In genomic region chr16:74450236-74450635, GRCh38 we compare ENCODE assay signal across 12 cellular contexts. TPM values are rescaled to one million over a fixed set of nuclear protein-coding genes. Genes with fewer than 3 reads are reported as not detected.
A peak's percentile ranks its signal among the peaks of the same experiment; 100 is the strongest.
DNase-seq lines count a peak whose midpoint lies in the region; ATAC-seq, FAIRE-seq and TF ChIP-seq lines count a peak whose summit lies in the region.
"Had no signal": no experiment of that assay in that cellular context is flagged by ENCODE, and none has a peak within 500 bp of the region (broad histone marks: within the 10 kb centered on the region; RNA-seq: fewer than 3 reads in every experiment).

No MANE protein-coding gene starts in this region.

- no peak overlapping the region for H3K4me2 ChIP-seq in HepG2 (ENCODE audit: low read depth, low read length)
- no peak overlapping the region for H3K4me2 ChIP-seq in fibroblast of lung (ENCODE audit: extremely low read depth, insufficient read depth, low read length)

- TF ChIP-seq CTCF in right lobe of liver (IDR thresholded peaks at IDR 0.05) (no peak), HepG2 (CRISPR knock-in tag; IDR thresholded peaks at IDR 0.05) (no peak), fibroblast of lung (conservative IDR thresholded peaks at IDR 0.05 in 1 of 2, IDR thresholded peaks at IDR 0.05 in 1 of 2; ENCODE audit: low read depth in 1 of 2, low read length in 2 of 2) (no peak), psoas muscle (IDR thresholded peaks at IDR 0.05) (no peak), GM10266 (IDR thresholded peaks at IDR 0.05; ENCODE audit: control insufficient read depth, insufficient read depth, low read depth, missing control alignments) (no peak)

- TF ChIP-seq RAD21 in HepG2 (CRISPR knock-in tag; IDR thresholded peaks at IDR 0.05), result no peak

- TF ChIP-seq EP300 in HepG2 (IDR thresholded peaks at IDR 0.05; ENCODE audit: low read depth in 2 of 2, low read length in 2 of 2), result no peak
- TF ChIP-seq EP300 in HepG2 (CRISPR knock-in tag; IDR thresholded peaks at IDR 0.05; ENCODE audit: borderline replicate concordance), result no peak

- TF ChIP-seq POLR2A in right lobe of liver (IDR thresholded peaks at IDR 0.05), result no peak
- no peak for TF ChIP-seq POLR2A in HepG2 (IDR thresholded peaks at IDR 0.05; ENCODE audit: insufficient read depth in 1 of 2, low read depth in 2 of 2, low read length in 2 of 2)
- no peak for TF ChIP-seq POLR2A in GM12891 (IDR thresholded peaks at IDR 0.05; ENCODE audit: low read depth, low read length)

- H3K36me3 ChIP-seq in right lobe of liver (peaks cover 0 to 44% (median 15%) of the 10 kb centered on the region in 4 donors), HepG2 (replicated peaks in 1 of 2; ENCODE audit: control insufficient read depth in 1 of 2, insufficient read depth in 2 of 2, low read length in 2 of 2) (peaks cover 12 to 30% of the 10 kb centered on the region in 2 experiments), fibroblast of lung (ENCODE audit: control insufficient read depth, insufficient read depth, low read length) (peaks cover 9% of the 10 kb centered on the region), psoas muscle (ENCODE audit: insufficient read depth in 1 of 2, low read depth in 1 of 2) (peaks cover 5 to 84% of the 10 kb centered on the region in 2 donors)

- WGBS in right lobe of liver (ENCODE audit: insufficient coverage, low coverage, low lambda C conversion rate, missing lambda C conversion rate), result 86% methylated on average over 3 of the region's 3 CpGs
- WGBS in HepG2 (ENCODE audit: low lambda C conversion rate), result 93% methylated on average over 3 of the region's 3 CpGs
- WGBS in psoas muscle, 3 donors, result 86 to 100% (median 86%) methylated on average over 3 of the region's 3 CpGs

- H4K20me1 ChIP-seq in HepG2 (ENCODE audit: insufficient read depth, low read length) (no peaks in the 10 kb centered on the region), fibroblast of lung (ENCODE audit: control insufficient read depth, extremely low read depth, insufficient read depth, low read length) (no peaks in the 10 kb centered on the region)

- no peak for ATAC-seq in right lobe of liver
- ATAC-seq in HepG2, result no peak
- ATAC-seq in psoas muscle, result no peak
- ATAC-seq in GM19467 (IDR thresholded peaks at IDR 0.05; ENCODE audit: unreplicated experiment), result no peak

- H3K9ac ChIP-seq in HepG2 (ENCODE audit: insufficient read depth, low read depth, low read length), result no peak overlapping the region
- no peak overlapping the region for H3K9ac ChIP-seq in fibroblast of lung (ENCODE audit: insufficient read depth, low read length)

- no peaks in the 10 kb centered on the region for H3K79me2 ChIP-seq in HepG2 (ENCODE audit: insufficient read depth, low read length)
- no peaks in the 10 kb centered on the region for H3K79me2 ChIP-seq in fibroblast of lung (ENCODE audit: control insufficient read depth, insufficient read depth, low read length)

- H3K27me3 ChIP-seq in right lobe of liver (no peaks in the 10 kb centered on the region), HepG2 (ENCODE audit: control insufficient read depth in 1 of 2, insufficient read depth in 2 of 2, low read length in 2 of 2) (no peaks in the 10 kb centered on the region), fibroblast of lung (ENCODE audit: control insufficient read depth, insufficient read depth, low read length) (no peaks in the 10 kb centered on the region), psoas muscle (ENCODE audit: insufficient read depth in 3 of 3, low read length in 2 of 3) (no peaks in the 10 kb centered on the region)

- H2AFZ ChIP-seq in HepG2 (ENCODE audit: low read length) (no peak overlapping the region), fibroblast of lung (ENCODE audit: low read length) (no peak overlapping the region)

- no peak for FAIRE-seq in HepG2 (lab: Jason Lieb, UNC)
- no peak for FAIRE-seq in GM12891 (lab: Jason Lieb, UNC)

- H3K4me1 ChIP-seq in right lobe of liver, result peaks cover 0 to 5% (median 0%) of the 10 kb centered on the region in 4 donors
- H3K4me1 ChIP-seq in HepG2 (ENCODE audit: insufficient read depth, low read length), result peaks cover 20% of the 10 kb centered on the region
- peaks cover 10% of the 10 kb centered on the region for H3K4me1 ChIP-seq in fibroblast of lung (ENCODE audit: control insufficient read depth, extremely low read depth, insufficient read depth, low read length)
- peaks cover 5% of the 10 kb centered on the region for H3K4me1 ChIP-seq in psoas muscle

- H3K9me3 ChIP-seq in right lobe of liver (no peaks in the 10 kb centered on the region), HepG2 (ENCODE audit: low read length) (no peaks in the 10 kb centered on the region), fibroblast of lung (ENCODE audit: control insufficient read depth, insufficient read depth, low read depth, low read length) (no peaks in the 10 kb centered on the region), psoas muscle (no peaks in the 10 kb centered on the region)
- H3K9me3 ChIP-seq: mucosa of descending colon had no signal

- no TSS peak for BruUV-seq in HepG2 (replicated peaks; lab: Mats Ljungman, UMichigan)

- CTCF ChIA-PET in HepG2 (lab: Yijun Ruan, JAX; ENCODE audit: low intra/inter-chr PET ratio, low total read pairs), result no interaction called here

- in situ Hi-C loops in HepG2 (cut with HindIII; ENCODE audit: extremely low pct_ligation_motif_present, low pct_unique_long_range_greater_than_20kb), result no loop called here

- DNase-seq in right lobe of liver (no peak), HepG2 (ENCODE audit: low spot score) (no peak), fibroblast of lung (ENCODE audit: low read depth in 2 of 2) (peak in 1 of 2 donors; percentile 28), psoas muscle (no peak), GM12891 (ENCODE audit: insufficient read length, low spot score) (no peak), GM10266 (ENCODE audit: extremely low spot score) (no peak), RPMI8226 (no peak)
- DNase-seq: amygdala, mucosa of descending colon, NCI-H1105 treated with DMSO at 0.1 percent for 48 hours, NCI-H526 treated with DMSO at 0.1 percent for 48 hours had no signal

- H3K27ac ChIP-seq in right lobe of liver, result peak overlapping the region; percentile 32 to 39 (median 35)
- no peak overlapping the region for H3K27ac ChIP-seq in HepG2 (ENCODE audit: extremely low read length, insufficient read depth, low read length)
- H3K27ac ChIP-seq in fibroblast of lung (ENCODE audit: insufficient read depth, low read length), result peak overlapping the region; percentile 58
- H3K27ac ChIP-seq in psoas muscle, result peak overlapping the region; percentile 64

- intact Hi-C loops in right lobe of liver (cut with DNase I), result loop anchor here in 1 of 2 donors (10.0 kb wide), 1 partner anchor 175 kb away; no protein-coding TSS in a partner anchor
- intact Hi-C loops in HepG2 (cut with micrococcal nuclease; ENCODE audit: unreplicated experiment), result no loop called here
- intact Hi-C loops in psoas muscle (cut with DNase I), result no loop called here

- POLR2A ChIA-PET in HepG2 (lab: Yijun Ruan, JAX), result no interaction called here

- H3K4me3 ChIP-seq in right lobe of liver (no peak overlapping the region), HepG2 (replicated peaks in 1 of 3; ENCODE audit: insufficient read depth in 1 of 3, low read depth in 2 of 3, low read length in 3 of 3) (no peak overlapping the region), fibroblast of lung (replicated peaks in 1 of 4; ENCODE audit: control extremely low read depth in 1 of 4, insufficient read depth in 1 of 4, low read depth in 3 of 4, low read length in 4 of 4) (no peak overlapping the region), psoas muscle (no peak overlapping the region)
- H3K4me3 ChIP-seq: mucosa of descending colon had no signal

TF ChIP-seq in HepG2, 621 proteins besides CTCF, POLR2A, EP300 and RAD21:
- TF ChIP-seq SIX4 (CRISPR knock-in tag; IDR thresholded peaks at IDR 0.05), result no peak

TF ChIP-seq in GM12891, 5 proteins besides CTCF, POLR2A, EP300 and RAD21:
- no peak for TF ChIP-seq SPI1 (IDR thresholded peaks at IDR 0.05; ENCODE audit: low read depth, low read length)
- no peak for TF ChIP-seq POU2F2 (IDR thresholded peaks at IDR 0.05; ENCODE audit: low read depth, low read length)
- TF ChIP-seq TAF1 (IDR thresholded peaks at IDR 0.05; ENCODE audit: low read depth, low read length), result no peak
- no peak for TF ChIP-seq POLR2AphosphoS5 (IDR thresholded peaks at IDR 0.05; ENCODE audit: low read depth, low read length)
- TF ChIP-seq PAX5 (IDR thresholded peaks at IDR 0.05; ENCODE audit: insufficient read depth, low read length, severe bottlenecking), result no peak

RNA-seq across cellular contexts. Expression of gene CLEC18B, which starts 29.0 kb away (rescaled TPM):
- under 1 TPM in 3 of 6 experiments, not detected in 3; 0.64 to 0.75 (median 0.71) TPM for total RNA-seq in right lobe of liver
- 0.31 TPM in 1 of 2 replicates, not detected in the other for total RNA-seq in HepG2 (2016; rRNA removed; fragmentation: Illumina TruSeq; extraction: Trizol)
- total RNA-seq in HepG2 (2016; cell fraction: cytosol; rRNA removed; fragmentation: Illumina TruSeq; extraction: Trizol; ENCODE audit: low read depth), result not detected in 2 replicates
- total RNA-seq in HepG2 (2016; cell fraction: insoluble cytoplasmic fraction; rRNA removed; fragmentation: Illumina TruSeq; extraction: Trizol), result not detected in 2 replicates
- not detected in 2 replicates for total RNA-seq in HepG2 (2016; cell fraction: membrane; rRNA removed; fragmentation: Illumina TruSeq; extraction: Trizol)
- total RNA-seq in HepG2 (2016; cell fraction: nucleus; rRNA removed; fragmentation: Illumina TruSeq; extraction: Trizol), result not detected in 2 replicates
- polyA plus RNA-seq in HepG2 (2011; rRNA removed), result 0.54 and 1.1 TPM in 2 replicates
- 0.15 and 0.23 TPM in 2 replicates for polyA plus RNA-seq in HepG2 (2011; cell fraction: cytosol; rRNA removed)
- 4.7 and 5.2 TPM in 2 replicates for polyA plus RNA-seq in HepG2 (2011; cell fraction: nucleus; rRNA removed)
- 0.76 and 1.5 TPM in 2 replicates for polyA plus RNA-seq in HepG2 (2012)
- polyA plus RNA-seq in HepG2 (2016; cell fraction: cytosol; fragmentation: Illumina TruSeq; extraction: Trizol; ENCODE audit: low read depth), result not detected in 2 replicates
- 0.15 TPM in 1 of 2 replicates, not detected in the other for polyA plus RNA-seq in HepG2 (2016; cell fraction: insoluble cytoplasmic fraction; fragmentation: Illumina TruSeq; extraction: Trizol; ENCODE audit: low read depth)
- 0.09 TPM in 1 of 2 replicates, not detected in the other for polyA plus RNA-seq in HepG2 (2016; cell fraction: membrane; fragmentation: Illumina TruSeq; extraction: Trizol; ENCODE audit: low read depth)
- 2.0 TPM in 1 of 2 replicates, not detected in the other for polyA plus RNA-seq in HepG2 (2016; cell fraction: nucleus; fragmentation: Illumina TruSeq; extraction: Trizol; ENCODE audit: insufficient read depth, low read depth)
- 0.66 and 1.0 TPM in 2 replicates for polyA minus RNA-seq in HepG2 (2011; rRNA and poly(A)+ RNA removed; ENCODE audit: low replicate concordance)
- not detected in 2 replicates for polyA minus RNA-seq in HepG2 (2011; cell fraction: cytosol; rRNA and poly(A)+ RNA removed)
- polyA minus RNA-seq in HepG2 (2011; cell fraction: nucleus; rRNA and poly(A)+ RNA removed), result 0.64 and 1.6 TPM in 2 replicates
- 0.77 and 0.83 TPM in 2 replicates for total RNA-seq in fibroblast of lung
- polyA plus RNA-seq in fibroblast of lung, result 0.15 TPM in 1 of 2 replicates, not detected in the other
- 0.09 TPM in 1 of 2 replicates, not detected in the other for polyA plus RNA-seq in fibroblast of lung (2012)
- polyA minus RNA-seq in fibroblast of lung (ENCODE audit: low replicate concordance), result not detected in 2 replicates
- total RNA-seq in psoas muscle, result 1 to 10 TPM in 1 of 4 donors, under 1 TPM in 2, not detected in 1; 0.40 to 1.1 (median 0.41) TPM
- polyA plus RNA-seq in psoas muscle, result under 1 TPM in 2 of 3 donors, not detected in 1; 0.16 to 0.36 TPM
- polyA plus RNA-seq in GM12891 (2012; ENCODE audit: low read depth, missing spikeins), result not detected
